Comparison of ENCODE assay signal across 1 cellular context in the genomic region with DNA sequence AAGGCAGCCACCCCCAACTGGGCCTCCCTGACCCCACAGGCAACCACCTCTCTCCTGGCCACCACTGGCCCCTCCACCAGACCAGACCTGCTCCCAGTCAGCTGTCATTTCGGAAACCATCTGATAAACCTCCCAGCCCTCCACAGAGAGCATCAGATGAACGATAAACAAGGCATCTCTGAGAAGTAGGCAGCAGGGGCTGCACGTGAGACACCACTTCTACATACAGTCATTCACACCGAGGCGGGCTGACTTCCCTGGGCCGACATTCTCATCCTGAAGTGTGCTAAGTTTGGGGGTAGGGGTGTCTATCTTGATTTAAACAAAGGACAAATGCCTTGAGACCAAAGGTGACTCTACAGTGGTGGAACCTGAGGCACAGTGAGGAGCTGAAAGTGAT.
TF ChIP-seq lines count a peak whose summit lies in the region.

No MANE protein-coding gene starts in this region.

TF ChIP-seq in K562, 482 proteins besides CTCF, POLR2A, EP300 and RAD21 (continued from another document and continues in another):
- TF ChIP-seq, protein P1, sequence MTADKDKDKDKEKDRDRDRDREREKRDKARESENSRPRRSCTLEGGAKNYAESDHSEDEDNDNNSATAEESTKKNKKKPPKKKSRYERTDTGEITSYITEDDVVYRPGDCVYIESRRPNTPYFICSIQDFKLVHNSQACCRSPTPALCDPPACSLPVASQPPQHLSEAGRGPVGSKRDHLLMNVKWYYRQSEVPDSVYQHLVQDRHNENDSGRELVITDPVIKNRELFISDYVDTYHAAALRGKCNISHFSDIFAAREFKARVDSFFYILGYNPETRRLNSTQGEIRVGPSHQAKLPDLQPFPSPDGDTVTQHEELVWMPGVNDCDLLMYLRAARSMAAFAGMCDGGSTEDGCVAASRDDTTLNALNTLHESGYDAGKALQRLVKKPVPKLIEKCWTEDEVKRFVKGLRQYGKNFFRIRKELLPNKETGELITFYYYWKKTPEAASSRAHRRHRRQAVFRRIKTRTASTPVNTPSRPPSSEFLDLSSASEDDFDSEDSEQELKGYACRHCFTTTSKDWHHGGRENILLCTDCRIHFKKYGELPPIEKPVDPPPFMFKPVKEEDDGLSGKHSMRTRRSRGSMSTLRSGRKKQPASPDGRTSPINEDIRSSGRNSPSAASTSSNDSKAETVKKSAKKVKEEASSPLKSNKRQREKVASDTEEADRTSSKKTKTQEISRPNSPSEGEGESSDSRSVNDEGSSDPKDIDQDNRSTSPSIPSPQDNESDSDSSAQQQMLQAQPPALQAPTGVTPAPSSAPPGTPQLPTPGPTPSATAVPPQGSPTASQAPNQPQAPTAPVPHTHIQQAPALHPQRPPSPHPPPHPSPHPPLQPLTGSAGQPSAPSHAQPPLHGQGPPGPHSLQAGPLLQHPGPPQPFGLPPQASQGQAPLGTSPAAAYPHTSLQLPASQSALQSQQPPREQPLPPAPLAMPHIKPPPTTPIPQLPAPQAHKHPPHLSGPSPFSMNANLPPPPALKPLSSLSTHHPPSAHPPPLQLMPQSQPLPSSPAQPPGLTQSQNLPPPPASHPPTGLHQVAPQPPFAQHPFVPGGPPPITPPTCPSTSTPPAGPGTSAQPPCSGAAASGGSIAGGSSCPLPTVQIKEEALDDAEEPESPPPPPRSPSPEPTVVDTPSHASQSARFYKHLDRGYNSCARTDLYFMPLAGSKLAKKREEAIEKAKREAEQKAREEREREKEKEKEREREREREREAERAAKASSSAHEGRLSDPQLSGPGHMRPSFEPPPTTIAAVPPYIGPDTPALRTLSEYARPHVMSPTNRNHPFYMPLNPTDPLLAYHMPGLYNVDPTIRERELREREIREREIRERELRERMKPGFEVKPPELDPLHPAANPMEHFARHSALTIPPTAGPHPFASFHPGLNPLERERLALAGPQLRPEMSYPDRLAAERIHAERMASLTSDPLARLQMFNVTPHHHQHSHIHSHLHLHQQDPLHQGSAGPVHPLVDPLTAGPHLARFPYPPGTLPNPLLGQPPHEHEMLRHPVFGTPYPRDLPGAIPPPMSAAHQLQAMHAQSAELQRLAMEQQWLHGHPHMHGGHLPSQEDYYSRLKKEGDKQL (CRISPR knock-in tag; IDR thresholded peaks at IDR 0.05; ENCODE audit: borderline replicate concordance), result no peak
- TF ChIP-seq SLC30A9 (CRISPR knock-in tag; IDR thresholded peaks at IDR 0.05) (no peak), ZBED1 (IDR thresholded peaks at IDR 0.05) (no peak), ILK (tag; IDR thresholded peaks at IDR 0.05; ENCODE audit: borderline replicate concordance, low read depth) (no peak), ZNF644 (tag; IDR thresholded peaks at IDR 0.05; ENCODE audit: low read depth) (no peak), SAFB2 (IDR thresholded peaks at IDR 0.05; ENCODE audit: borderline replicate concordance, low read depth, low read length, severe bottlenecking) (no peak), XRCC3 (IDR thresholded peaks at IDR 0.05) (no peak), POLR3G (IDR thresholded peaks at IDR 0.05; ENCODE audit: extremely low read depth, insufficient read length, insufficient replicate concordance) (no peak), SMAD3 (CRISPR knock-in tag; conservative IDR thresholded peaks at IDR 0.05) (no peak), PPARD (CRISPR knock-in tag; IDR thresholded peaks at IDR 0.05) (no peak), RCOR1 (IDR thresholded peaks at IDR 0.05; ENCODE audit: borderline replicate concordance in 1 of 2, low read depth in 2 of 2, low read length in 2 of 2) (peak in 1 of 2 experiments; percentile 86; a peak in 2 of 4 replicates), PCBP2 (IDR thresholded peaks at IDR 0.05; ENCODE audit: low read depth, low read length, poor library complexity, severe bottlenecking) (no peak), ZNF431 (CRISPR knock-in tag; IDR thresholded peaks at IDR 0.05) (no peak), FOXJ2 (tag; IDR thresholded peaks at IDR 0.05) (peak; percentile 89), PML (IDR thresholded peaks at IDR 0.05; ENCODE audit: low read length) (no peak), DMBX1 (CRISPR knock-in tag; IDR thresholded peaks at IDR 0.05; ENCODE audit: borderline replicate concordance) (no peak), POLR2H (tag; IDR thresholded peaks at IDR 0.05; ENCODE audit: low read depth) (no peak), GATAD2A (IDR thresholded peaks at IDR 0.05) (no peak), FOXK2 (conservative IDR thresholded peaks at IDR 0.05 in 1 of 2, IDR thresholded peaks at IDR 0.05 in 1 of 2; ENCODE audit: low read depth in 2 of 2) (peak; percentile 77 to 78; a peak in 3 of 4 replicates), GATAD2B (IDR thresholded peaks at IDR 0.05; ENCODE audit: borderline replicate concordance) (no peak), LEF1 (IDR thresholded peaks at IDR 0.05) (peak; percentile 70; the same call in 1 of the 2 replicates), SMARCA4 (IDR thresholded peaks at IDR 0.05) (peak; percentile 14; the same call in 1 of the 2 replicates)
- TF ChIP-seq, protein P2, sequence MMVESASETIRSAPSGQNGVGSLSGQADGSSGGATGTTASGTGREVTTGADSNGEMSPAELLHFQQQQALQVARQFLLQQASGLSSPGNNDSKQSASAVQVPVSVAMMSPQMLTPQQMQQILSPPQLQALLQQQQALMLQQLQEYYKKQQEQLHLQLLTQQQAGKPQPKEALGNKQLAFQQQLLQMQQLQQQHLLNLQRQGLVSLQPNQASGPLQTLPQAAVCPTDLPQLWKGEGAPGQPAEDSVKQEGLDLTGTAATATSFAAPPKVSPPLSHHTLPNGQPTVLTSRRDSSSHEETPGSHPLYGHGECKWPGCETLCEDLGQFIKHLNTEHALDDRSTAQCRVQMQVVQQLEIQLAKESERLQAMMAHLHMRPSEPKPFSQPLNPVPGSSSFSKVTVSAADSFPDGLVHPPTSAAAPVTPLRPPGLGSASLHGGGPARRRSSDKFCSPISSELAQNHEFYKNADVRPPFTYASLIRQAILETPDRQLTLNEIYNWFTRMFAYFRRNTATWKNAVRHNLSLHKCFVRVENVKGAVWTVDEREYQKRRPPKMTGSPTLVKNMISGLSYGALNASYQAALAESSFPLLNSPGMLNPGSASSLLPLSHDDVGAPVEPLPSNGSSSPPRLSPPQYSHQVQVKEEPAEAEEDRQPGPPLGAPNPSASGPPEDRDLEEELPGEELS (CRISPR knock-in tag; IDR thresholded peaks at IDR 0.05; ENCODE audit: borderline replicate concordance), result 0 out of 2 replicates have a peak, but pooled peaks have one; percentile 32
- TF ChIP-seq, protein P3, sequence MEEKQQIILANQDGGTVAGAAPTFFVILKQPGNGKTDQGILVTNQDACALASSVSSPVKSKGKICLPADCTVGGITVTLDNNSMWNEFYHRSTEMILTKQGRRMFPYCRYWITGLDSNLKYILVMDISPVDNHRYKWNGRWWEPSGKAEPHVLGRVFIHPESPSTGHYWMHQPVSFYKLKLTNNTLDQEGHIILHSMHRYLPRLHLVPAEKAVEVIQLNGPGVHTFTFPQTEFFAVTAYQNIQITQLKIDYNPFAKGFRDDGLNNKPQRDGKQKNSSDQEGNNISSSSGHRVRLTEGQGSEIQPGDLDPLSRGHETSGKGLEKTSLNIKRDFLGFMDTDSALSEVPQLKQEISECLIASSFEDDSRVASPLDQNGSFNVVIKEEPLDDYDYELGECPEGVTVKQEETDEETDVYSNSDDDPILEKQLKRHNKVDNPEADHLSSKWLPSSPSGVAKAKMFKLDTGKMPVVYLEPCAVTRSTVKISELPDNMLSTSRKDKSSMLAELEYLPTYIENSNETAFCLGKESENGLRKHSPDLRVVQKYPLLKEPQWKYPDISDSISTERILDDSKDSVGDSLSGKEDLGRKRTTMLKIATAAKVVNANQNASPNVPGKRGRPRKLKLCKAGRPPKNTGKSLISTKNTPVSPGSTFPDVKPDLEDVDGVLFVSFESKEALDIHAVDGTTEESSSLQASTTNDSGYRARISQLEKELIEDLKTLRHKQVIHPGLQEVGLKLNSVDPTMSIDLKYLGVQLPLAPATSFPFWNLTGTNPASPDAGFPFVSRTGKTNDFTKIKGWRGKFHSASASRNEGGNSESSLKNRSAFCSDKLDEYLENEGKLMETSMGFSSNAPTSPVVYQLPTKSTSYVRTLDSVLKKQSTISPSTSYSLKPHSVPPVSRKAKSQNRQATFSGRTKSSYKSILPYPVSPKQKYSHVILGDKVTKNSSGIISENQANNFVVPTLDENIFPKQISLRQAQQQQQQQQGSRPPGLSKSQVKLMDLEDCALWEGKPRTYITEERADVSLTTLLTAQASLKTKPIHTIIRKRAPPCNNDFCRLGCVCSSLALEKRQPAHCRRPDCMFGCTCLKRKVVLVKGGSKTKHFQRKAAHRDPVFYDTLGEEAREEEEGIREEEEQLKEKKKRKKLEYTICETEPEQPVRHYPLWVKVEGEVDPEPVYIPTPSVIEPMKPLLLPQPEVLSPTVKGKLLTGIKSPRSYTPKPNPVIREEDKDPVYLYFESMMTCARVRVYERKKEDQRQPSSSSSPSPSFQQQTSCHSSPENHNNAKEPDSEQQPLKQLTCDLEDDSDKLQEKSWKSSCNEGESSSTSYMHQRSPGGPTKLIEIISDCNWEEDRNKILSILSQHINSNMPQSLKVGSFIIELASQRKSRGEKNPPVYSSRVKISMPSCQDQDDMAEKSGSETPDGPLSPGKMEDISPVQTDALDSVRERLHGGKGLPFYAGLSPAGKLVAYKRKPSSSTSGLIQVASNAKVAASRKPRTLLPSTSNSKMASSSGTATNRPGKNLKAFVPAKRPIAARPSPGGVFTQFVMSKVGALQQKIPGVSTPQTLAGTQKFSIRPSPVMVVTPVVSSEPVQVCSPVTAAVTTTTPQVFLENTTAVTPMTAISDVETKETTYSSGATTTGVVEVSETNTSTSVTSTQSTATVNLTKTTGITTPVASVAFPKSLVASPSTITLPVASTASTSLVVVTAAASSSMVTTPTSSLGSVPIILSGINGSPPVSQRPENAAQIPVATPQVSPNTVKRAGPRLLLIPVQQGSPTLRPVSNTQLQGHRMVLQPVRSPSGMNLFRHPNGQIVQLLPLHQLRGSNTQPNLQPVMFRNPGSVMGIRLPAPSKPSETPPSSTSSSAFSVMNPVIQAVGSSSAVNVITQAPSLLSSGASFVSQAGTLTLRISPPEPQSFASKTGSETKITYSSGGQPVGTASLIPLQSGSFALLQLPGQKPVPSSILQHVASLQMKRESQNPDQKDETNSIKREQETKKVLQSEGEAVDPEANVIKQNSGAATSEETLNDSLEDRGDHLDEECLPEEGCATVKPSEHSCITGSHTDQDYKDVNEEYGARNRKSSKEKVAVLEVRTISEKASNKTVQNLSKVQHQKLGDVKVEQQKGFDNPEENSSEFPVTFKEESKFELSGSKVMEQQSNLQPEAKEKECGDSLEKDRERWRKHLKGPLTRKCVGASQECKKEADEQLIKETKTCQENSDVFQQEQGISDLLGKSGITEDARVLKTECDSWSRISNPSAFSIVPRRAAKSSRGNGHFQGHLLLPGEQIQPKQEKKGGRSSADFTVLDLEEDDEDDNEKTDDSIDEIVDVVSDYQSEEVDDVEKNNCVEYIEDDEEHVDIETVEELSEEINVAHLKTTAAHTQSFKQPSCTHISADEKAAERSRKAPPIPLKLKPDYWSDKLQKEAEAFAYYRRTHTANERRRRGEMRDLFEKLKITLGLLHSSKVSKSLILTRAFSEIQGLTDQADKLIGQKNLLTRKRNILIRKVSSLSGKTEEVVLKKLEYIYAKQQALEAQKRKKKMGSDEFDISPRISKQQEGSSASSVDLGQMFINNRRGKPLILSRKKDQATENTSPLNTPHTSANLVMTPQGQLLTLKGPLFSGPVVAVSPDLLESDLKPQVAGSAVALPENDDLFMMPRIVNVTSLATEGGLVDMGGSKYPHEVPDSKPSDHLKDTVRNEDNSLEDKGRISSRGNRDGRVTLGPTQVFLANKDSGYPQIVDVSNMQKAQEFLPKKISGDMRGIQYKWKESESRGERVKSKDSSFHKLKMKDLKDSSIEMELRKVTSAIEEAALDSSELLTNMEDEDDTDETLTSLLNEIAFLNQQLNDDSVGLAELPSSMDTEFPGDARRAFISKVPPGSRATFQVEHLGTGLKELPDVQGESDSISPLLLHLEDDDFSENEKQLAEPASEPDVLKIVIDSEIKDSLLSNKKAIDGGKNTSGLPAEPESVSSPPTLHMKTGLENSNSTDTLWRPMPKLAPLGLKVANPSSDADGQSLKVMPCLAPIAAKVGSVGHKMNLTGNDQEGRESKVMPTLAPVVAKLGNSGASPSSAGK (IDR thresholded peaks at IDR 0.05), result peak; percentile 35; the same call in 1 of the 2 replicates
- TF ChIP-seq, protein P4, sequence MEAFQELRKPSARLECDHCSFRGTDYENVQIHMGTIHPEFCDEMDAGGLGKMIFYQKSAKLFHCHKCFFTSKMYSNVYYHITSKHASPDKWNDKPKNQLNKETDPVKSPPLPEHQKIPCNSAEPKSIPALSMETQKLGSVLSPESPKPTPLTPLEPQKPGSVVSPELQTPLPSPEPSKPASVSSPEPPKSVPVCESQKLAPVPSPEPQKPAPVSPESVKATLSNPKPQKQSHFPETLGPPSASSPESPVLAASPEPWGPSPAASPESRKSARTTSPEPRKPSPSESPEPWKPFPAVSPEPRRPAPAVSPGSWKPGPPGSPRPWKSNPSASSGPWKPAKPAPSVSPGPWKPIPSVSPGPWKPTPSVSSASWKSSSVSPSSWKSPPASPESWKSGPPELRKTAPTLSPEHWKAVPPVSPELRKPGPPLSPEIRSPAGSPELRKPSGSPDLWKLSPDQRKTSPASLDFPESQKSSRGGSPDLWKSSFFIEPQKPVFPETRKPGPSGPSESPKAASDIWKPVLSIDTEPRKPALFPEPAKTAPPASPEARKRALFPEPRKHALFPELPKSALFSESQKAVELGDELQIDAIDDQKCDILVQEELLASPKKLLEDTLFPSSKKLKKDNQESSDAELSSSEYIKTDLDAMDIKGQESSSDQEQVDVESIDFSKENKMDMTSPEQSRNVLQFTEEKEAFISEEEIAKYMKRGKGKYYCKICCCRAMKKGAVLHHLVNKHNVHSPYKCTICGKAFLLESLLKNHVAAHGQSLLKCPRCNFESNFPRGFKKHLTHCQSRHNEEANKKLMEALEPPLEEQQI (IDR thresholded peaks at IDR 0.05), result no peak
- TF ChIP-seq, protein P5, sequence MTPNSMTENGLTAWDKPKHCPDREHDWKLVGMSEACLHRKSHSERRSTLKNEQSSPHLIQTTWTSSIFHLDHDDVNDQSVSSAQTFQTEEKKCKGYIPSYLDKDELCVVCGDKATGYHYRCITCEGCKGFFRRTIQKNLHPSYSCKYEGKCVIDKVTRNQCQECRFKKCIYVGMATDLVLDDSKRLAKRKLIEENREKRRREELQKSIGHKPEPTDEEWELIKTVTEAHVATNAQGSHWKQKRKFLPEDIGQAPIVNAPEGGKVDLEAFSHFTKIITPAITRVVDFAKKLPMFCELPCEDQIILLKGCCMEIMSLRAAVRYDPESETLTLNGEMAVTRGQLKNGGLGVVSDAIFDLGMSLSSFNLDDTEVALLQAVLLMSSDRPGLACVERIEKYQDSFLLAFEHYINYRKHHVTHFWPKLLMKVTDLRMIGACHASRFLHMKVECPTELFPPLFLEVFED (CRISPR knock-in tag; conservative IDR thresholded peaks at IDR 0.05), result no peak
- TF ChIP-seq, protein P6, sequence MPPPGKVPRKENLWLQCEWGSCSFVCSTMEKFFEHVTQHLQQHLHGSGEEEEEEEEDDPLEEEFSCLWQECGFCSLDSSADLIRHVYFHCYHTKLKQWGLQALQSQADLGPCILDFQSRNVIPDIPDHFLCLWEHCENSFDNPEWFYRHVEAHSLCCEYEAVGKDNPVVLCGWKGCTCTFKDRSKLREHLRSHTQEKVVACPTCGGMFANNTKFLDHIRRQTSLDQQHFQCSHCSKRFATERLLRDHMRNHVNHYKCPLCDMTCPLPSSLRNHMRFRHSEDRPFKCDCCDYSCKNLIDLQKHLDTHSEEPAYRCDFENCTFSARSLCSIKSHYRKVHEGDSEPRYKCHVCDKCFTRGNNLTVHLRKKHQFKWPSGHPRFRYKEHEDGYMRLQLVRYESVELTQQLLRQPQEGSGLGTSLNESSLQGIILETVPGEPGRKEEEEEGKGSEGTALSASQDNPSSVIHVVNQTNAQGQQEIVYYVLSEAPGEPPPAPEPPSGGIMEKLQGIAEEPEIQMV (tag; conservative IDR thresholded peaks at IDR 0.05; ENCODE audit: low read depth), result no peak
